Comparison of ENCODE assay signal across 1 cellular context in genomic region chr14:54671537-54671936, GRCh38.
TF ChIP-seq lines count a peak whose summit lies in the region.

No MANE protein-coding gene starts in this region.

TF ChIP-seq in GM23338, 12 proteins besides CTCF, POLR2A, EP300 and RAD21 (continued from another document):
- TF ChIP-seq STAT1 (IDR thresholded peaks at IDR 0.05; ENCODE audit: unreplicated experiment), result no peak
- TF ChIP-seq EZH2 (IDR thresholded peaks at IDR 0.05; ENCODE audit: low read depth, unreplicated experiment), result no peak
- TF ChIP-seq NANOG (IDR thresholded peaks at IDR 0.05; ENCODE audit: borderline replicate concordance), result no peak
